Comparison of ENCODE assay signal across 1 cellular context in the genomic region with DNA sequence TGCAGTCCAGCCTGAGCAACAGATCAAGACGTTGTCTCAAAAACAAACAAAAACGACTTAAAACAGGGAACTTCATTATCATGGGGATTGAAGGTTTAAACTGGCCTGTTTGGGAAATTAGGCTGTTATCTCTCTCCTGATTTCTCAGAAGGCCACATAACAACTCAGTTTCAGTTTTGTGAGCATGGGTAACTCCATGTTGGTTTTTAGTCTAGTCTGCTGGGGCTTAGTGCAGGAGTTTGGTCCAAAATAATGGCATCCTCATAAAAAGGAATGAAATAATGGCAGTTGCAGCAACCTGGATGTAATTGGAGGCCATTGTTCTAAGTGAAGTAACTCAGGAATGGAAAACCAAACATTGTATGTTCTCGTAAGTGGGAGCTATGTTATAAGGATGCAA.
TF ChIP-seq lines count a peak whose summit lies in the region.

No MANE protein-coding gene starts in this region.

TF ChIP-seq in K562, 482 proteins besides CTCF, POLR2A, EP300 and RAD21 (continued from another document and continues in another):
- TF ChIP-seq SREBF2 (CRISPR knock-in tag; IDR thresholded peaks at IDR 0.05) (no peak), RNF2 (IDR thresholded peaks at IDR 0.05) (no peak), NCOA4 (IDR thresholded peaks at IDR 0.05; ENCODE audit: partially characterized antibody) (no peak), SMARCC2 (IDR thresholded peaks at IDR 0.05; ENCODE audit: low read depth) (no peak), ZKSCAN3 (CRISPR knock-in tag; IDR thresholded peaks at IDR 0.05) (peak; percentile 86), SMARCA5 (IDR thresholded peaks at IDR 0.05) (no peak), ZNF217 (CRISPR knock-in tag; IDR thresholded peaks at IDR 0.05) (no peak), POLR3G (IDR thresholded peaks at IDR 0.05; ENCODE audit: extremely low read depth, insufficient read length, insufficient replicate concordance) (no peak), ZNF699 (CRISPR knock-in tag; IDR thresholded peaks at IDR 0.05; ENCODE audit: insufficient replicate concordance) (peak; percentile 54), ZNF146 (CRISPR knock-in tag; IDR thresholded peaks at IDR 0.05; ENCODE audit: unreplicated experiment) (no peak), RBBP5 (IDR thresholded peaks at IDR 0.05; ENCODE audit: borderline replicate concordance, insufficient read depth, low read length, poor library complexity, severe bottlenecking) (no peak), MCM5 (IDR thresholded peaks at IDR 0.05; ENCODE audit: low read depth) (no peak), FUS (optimal IDR thresholded peaks at IDR 0.05; ENCODE audit: low read depth, low read length) (no peak), KDM1A (IDR thresholded peaks at IDR 0.05) (no peak), COPS2 (conservative IDR thresholded peaks at IDR 0.05) (no peak), FOXJ2 (tag; IDR thresholded peaks at IDR 0.05) (no peak), ZC3H4 (CRISPR knock-in tag; IDR thresholded peaks at IDR 0.05; ENCODE audit: borderline replicate concordance) (no peak), ZNF57 (CRISPR knock-in tag; IDR thresholded peaks at IDR 0.05) (peak; percentile 92), HDGF (IDR thresholded peaks at IDR 0.05) (no peak), BMI1 (IDR thresholded peaks at IDR 0.05; ENCODE audit: low read length) (no peak), ZNF408 (CRISPR knock-in tag; IDR thresholded peaks at IDR 0.05; ENCODE audit: low read depth) (no peak), ZBTB1 (CRISPR knock-in tag; IDR thresholded peaks at IDR 0.05; ENCODE audit: borderline replicate concordance, low read depth) (no peak), ZNF445 (CRISPR knock-in tag; IDR thresholded peaks at IDR 0.05; ENCODE audit: low read depth) (peak; percentile 96), YBX1 (IDR thresholded peaks at IDR 0.05) (no peak), HNRNPL (IDR thresholded peaks at IDR 0.05; ENCODE audit: low read depth, low read length) (no peak), ZNF316 (IDR thresholded peaks at IDR 0.05) (no peak), MAFK (IDR thresholded peaks at IDR 0.05; ENCODE audit: low read length) (no peak), XRCC4 (IDR thresholded peaks at IDR 0.05; ENCODE audit: extremely low read depth, insufficient read depth, insufficient read length) (no peak), C11orf30 (IDR thresholded peaks at IDR 0.05; ENCODE audit: low read depth) (no peak)
- TF ChIP-seq, protein P1, sequence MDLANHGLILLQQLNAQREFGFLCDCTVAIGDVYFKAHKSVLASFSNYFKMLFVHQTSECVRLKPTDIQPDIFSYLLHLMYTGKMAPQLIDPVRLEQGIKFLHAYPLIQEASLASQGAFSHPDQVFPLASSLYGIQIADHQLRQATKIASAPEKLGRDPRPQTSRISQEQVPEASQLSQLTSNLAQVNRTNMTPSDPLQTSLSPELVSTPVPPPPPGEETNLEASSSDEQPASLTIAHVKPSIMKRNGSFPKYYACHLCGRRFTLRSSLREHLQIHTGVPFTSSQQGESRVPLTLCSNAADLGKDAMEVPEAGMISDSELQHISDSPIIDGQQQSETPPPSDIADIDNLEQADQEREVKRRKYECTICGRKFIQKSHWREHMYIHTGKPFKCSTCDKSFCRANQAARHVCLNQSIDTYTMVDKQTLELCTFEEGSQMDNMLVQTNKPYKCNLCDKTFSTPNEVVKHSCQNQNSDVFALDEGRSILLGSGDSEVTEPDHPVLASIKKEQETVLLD (IDR thresholded peaks at IDR 0.05), result no peak
- TF ChIP-seq, protein P2, sequence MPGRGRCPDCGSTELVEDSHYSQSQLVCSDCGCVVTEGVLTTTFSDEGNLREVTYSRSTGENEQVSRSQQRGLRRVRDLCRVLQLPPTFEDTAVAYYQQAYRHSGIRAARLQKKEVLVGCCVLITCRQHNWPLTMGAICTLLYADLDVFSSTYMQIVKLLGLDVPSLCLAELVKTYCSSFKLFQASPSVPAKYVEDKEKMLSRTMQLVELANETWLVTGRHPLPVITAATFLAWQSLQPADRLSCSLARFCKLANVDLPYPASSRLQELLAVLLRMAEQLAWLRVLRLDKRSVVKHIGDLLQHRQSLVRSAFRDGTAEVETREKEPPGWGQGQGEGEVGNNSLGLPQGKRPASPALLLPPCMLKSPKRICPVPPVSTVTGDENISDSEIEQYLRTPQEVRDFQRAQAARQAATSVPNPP (IDR thresholded peaks at IDR 0.05; ENCODE audit: borderline replicate concordance, insufficient read depth, insufficient read length), result no peak
- TF ChIP-seq, protein P3, sequence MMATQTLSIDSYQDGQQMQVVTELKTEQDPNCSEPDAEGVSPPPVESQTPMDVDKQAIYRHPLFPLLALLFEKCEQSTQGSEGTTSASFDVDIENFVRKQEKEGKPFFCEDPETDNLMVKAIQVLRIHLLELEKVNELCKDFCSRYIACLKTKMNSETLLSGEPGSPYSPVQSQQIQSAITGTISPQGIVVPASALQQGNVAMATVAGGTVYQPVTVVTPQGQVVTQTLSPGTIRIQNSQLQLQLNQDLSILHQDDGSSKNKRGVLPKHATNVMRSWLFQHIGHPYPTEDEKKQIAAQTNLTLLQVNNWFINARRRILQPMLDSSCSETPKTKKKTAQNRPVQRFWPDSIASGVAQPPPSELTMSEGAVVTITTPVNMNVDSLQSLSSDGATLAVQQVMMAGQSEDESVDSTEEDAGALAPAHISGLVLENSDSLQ (IDR thresholded peaks at IDR 0.05), result no peak
- TF ChIP-seq, protein P4, sequence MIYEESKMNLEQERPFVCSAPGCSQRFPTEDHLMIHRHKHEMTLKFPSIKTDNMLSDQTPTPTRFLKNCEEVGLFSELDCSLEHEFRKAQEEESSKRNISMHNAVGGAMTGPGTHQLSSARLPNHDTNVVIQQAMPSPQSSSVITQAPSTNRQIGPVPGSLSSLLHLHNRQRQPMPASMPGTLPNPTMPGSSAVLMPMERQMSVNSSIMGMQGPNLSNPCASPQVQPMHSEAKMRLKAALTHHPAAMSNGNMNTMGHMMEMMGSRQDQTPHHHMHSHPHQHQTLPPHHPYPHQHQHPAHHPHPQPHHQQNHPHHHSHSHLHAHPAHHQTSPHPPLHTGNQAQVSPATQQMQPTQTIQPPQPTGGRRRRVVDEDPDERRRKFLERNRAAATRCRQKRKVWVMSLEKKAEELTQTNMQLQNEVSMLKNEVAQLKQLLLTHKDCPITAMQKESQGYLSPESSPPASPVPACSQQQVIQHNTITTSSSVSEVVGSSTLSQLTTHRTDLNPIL (CRISPR knock-in tag; IDR thresholded peaks at IDR 0.05), result peak; percentile 95
- TF ChIP-seq, protein P5, sequence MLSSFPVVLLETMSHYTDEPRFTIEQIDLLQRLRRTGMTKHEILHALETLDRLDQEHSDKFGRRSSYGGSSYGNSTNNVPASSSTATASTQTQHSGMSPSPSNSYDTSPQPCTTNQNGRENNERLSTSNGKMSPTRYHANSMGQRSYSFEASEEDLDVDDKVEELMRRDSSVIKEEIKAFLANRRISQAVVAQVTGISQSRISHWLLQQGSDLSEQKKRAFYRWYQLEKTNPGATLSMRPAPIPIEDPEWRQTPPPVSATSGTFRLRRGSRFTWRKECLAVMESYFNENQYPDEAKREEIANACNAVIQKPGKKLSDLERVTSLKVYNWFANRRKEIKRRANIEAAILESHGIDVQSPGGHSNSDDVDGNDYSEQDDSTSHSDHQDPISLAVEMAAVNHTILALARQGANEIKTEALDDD (IDR thresholded peaks at IDR 0.05), result no peak
- TF ChIP-seq, protein P6, sequence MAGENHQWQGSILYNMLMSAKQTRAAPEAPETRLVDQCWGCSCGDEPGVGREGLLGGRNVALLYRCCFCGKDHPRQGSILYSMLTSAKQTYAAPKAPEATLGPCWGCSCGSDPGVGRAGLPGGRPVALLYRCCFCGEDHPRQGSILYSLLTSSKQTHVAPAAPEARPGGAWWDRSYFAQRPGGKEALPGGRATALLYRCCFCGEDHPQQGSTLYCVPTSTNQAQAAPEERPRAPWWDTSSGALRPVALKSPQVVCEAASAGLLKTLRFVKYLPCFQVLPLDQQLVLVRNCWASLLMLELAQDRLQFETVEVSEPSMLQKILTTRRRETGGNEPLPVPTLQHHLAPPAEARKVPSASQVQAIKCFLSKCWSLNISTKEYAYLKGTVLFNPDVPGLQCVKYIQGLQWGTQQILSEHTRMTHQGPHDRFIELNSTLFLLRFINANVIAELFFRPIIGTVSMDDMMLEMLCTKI (IDR thresholded peaks at IDR 0.05; ENCODE audit: partially characterized antibody), result no peak
- TF ChIP-seq, protein P7, sequence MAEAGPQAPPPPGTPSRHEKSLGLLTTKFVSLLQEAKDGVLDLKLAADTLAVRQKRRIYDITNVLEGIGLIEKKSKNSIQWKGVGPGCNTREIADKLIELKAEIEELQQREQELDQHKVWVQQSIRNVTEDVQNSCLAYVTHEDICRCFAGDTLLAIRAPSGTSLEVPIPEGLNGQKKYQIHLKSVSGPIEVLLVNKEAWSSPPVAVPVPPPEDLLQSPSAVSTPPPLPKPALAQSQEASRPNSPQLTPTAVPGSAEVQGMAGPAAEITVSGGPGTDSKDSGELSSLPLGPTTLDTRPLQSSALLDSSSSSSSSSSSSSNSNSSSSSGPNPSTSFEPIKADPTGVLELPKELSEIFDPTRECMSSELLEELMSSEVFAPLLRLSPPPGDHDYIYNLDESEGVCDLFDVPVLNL (CRISPR knock-in tag; IDR thresholded peaks at IDR 0.05; ENCODE audit: low read depth), result no peak
- TF ChIP-seq, protein P8, sequence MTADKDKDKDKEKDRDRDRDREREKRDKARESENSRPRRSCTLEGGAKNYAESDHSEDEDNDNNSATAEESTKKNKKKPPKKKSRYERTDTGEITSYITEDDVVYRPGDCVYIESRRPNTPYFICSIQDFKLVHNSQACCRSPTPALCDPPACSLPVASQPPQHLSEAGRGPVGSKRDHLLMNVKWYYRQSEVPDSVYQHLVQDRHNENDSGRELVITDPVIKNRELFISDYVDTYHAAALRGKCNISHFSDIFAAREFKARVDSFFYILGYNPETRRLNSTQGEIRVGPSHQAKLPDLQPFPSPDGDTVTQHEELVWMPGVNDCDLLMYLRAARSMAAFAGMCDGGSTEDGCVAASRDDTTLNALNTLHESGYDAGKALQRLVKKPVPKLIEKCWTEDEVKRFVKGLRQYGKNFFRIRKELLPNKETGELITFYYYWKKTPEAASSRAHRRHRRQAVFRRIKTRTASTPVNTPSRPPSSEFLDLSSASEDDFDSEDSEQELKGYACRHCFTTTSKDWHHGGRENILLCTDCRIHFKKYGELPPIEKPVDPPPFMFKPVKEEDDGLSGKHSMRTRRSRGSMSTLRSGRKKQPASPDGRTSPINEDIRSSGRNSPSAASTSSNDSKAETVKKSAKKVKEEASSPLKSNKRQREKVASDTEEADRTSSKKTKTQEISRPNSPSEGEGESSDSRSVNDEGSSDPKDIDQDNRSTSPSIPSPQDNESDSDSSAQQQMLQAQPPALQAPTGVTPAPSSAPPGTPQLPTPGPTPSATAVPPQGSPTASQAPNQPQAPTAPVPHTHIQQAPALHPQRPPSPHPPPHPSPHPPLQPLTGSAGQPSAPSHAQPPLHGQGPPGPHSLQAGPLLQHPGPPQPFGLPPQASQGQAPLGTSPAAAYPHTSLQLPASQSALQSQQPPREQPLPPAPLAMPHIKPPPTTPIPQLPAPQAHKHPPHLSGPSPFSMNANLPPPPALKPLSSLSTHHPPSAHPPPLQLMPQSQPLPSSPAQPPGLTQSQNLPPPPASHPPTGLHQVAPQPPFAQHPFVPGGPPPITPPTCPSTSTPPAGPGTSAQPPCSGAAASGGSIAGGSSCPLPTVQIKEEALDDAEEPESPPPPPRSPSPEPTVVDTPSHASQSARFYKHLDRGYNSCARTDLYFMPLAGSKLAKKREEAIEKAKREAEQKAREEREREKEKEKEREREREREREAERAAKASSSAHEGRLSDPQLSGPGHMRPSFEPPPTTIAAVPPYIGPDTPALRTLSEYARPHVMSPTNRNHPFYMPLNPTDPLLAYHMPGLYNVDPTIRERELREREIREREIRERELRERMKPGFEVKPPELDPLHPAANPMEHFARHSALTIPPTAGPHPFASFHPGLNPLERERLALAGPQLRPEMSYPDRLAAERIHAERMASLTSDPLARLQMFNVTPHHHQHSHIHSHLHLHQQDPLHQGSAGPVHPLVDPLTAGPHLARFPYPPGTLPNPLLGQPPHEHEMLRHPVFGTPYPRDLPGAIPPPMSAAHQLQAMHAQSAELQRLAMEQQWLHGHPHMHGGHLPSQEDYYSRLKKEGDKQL (CRISPR knock-in tag; IDR thresholded peaks at IDR 0.05; ENCODE audit: borderline replicate concordance), result no peak
- TF ChIP-seq, protein P9, sequence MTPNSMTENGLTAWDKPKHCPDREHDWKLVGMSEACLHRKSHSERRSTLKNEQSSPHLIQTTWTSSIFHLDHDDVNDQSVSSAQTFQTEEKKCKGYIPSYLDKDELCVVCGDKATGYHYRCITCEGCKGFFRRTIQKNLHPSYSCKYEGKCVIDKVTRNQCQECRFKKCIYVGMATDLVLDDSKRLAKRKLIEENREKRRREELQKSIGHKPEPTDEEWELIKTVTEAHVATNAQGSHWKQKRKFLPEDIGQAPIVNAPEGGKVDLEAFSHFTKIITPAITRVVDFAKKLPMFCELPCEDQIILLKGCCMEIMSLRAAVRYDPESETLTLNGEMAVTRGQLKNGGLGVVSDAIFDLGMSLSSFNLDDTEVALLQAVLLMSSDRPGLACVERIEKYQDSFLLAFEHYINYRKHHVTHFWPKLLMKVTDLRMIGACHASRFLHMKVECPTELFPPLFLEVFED (CRISPR knock-in tag; conservative IDR thresholded peaks at IDR 0.05), result peak; percentile 81; the same call in 1 of the 2 replicates
- TF ChIP-seq, protein P10, sequence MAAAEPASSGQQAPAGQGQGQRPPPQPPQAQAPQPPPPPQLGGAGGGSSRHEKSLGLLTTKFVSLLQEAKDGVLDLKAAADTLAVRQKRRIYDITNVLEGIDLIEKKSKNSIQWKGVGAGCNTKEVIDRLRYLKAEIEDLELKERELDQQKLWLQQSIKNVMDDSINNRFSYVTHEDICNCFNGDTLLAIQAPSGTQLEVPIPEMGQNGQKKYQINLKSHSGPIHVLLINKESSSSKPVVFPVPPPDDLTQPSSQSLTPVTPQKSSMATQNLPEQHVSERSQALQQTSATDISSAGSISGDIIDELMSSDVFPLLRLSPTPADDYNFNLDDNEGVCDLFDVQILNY (CRISPR knock-in tag; IDR thresholded peaks at IDR 0.05), result no peak
- TF ChIP-seq, protein P11, sequence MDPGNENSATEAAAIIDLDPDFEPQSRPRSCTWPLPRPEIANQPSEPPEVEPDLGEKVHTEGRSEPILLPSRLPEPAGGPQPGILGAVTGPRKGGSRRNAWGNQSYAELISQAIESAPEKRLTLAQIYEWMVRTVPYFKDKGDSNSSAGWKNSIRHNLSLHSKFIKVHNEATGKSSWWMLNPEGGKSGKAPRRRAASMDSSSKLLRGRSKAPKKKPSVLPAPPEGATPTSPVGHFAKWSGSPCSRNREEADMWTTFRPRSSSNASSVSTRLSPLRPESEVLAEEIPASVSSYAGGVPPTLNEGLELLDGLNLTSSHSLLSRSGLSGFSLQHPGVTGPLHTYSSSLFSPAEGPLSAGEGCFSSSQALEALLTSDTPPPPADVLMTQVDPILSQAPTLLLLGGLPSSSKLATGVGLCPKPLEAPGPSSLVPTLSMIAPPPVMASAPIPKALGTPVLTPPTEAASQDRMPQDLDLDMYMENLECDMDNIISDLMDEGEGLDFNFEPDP (CRISPR knock-in tag; IDR thresholded peaks at IDR 0.05), result peak; percentile 97
